7 cellular contexts compared by ENCODE assay signal in the genomic region with DNA sequence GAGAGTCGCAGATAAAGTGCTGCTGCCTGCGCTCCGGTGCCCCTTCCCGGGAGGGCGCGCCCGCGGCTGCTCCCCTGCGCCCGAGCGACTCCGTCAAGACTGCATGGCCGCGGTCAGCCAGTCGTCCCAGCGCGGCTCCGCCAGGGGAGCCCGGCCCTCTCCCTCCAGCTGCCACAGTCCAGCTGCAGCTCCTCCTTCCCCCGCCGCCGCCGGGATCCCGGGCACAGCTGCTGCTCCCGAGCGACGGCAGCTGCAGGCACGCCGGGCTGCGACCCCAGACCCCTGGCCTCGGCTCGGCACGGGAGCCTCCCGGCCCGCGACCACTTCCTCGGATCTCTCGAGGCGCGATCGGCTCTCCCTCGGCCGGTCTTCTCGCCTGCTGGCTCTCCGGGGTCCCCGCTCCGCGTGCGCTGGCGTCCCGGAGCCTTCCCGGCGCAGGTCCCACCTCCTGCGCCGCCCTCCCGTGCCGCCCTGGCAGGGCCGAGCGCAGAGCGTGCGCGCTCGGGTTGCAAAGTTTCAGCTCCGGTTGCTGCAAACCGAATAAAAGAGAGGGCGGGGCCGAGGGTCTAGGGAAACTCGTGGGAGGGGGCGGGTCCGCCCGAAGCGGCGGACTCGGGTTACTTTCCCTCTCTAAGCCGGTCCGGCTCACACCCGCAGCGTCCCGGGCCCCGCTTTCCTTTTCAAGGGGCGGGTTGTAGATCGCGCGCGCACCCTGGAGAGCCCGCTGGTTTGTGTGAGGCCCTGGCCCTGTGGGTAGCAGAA. TPM values are rescaled to one million over a fixed set of nuclear protein-coding genes. Genes with fewer than 3 reads are reported as not detected.
DNase-seq lines count a peak whose midpoint lies in the region; TF ChIP-seq lines count a peak whose summit lies in the region.

Gene CNKSR3 (minus strand): TSS at position 542 of the 762 bp plus-strand sequence. CDS start 571 bp downstream, outside the sequence.

- H3K27ac ChIP-seq in SJSA1 (peak within 1 kb of the TSS; percentile 57), skin epidermis (peak within 1 kb of the TSS; percentile 42 to 93 (median 83))

- no peaks in the 10 kb centered on the region for H3K27me3 Mint-ChIP-seq in chondrocyte (ENCODE audit: low read depth)

- no peaks in the 10 kb centered on the region for H3K36me3 ChIP-seq in H7 (replicated peaks; ENCODE audit: control insufficient read depth, insufficient read depth, low read length)
- no peaks in the 10 kb centered on the region for H3K36me3 ChIP-seq in Loucy (ENCODE audit: insufficient read depth, low read length)
- H3K36me3 ChIP-seq in SJSA1 = peaks cover 16% of the 10 kb centered on the region

- no peaks in the 10 kb centered on the region for H3K79me2 ChIP-seq in Loucy (ENCODE audit: insufficient read depth, low read length)

- TF ChIP-seq CTCF in GM12864 (IDR thresholded peaks at IDR 0.05; ENCODE audit: low read depth, low read length, missing control alignments) (no peak), Loucy (conservative IDR thresholded peaks at IDR 0.05; ENCODE audit: low read length) (no peak), chondrocyte (IDR thresholded peaks at IDR 0.05) (peak; percentile 25)

- peak within 1 kb of the TSS; percentile 98 for H3K27ac Mint-ChIP-seq in chondrocyte (ENCODE audit: unreplicated experiment)

- peaks cover 31% of the 10 kb centered on the region for H3K4me1 Mint-ChIP-seq in chondrocyte (ENCODE audit: low read depth)

- no peaks in the 10 kb centered on the region for H3K9me2 ChIP-seq in Loucy (replicated peaks; ENCODE audit: low read depth, low read length)

- H3K36me3 Mint-ChIP-seq in chondrocyte (ENCODE audit: low read depth) = peaks cover 2% of the 10 kb centered on the region

- H4K20me1 ChIP-seq in Loucy (ENCODE audit: insufficient read depth, low read length, poor library complexity, severe bottlenecking) = no peaks in the 10 kb centered on the region

- H3K9ac ChIP-seq in Loucy (ENCODE audit: low read depth, low read length, poor library complexity, severe bottlenecking) = peak within 1 kb of the TSS; percentile 44

- H3K4me3 ChIP-seq in GM12864 (ENCODE audit: low read depth, low read length) = peak within 1 kb of the TSS; percentile 34
- H3K4me3 ChIP-seq in H7 (ENCODE audit: insufficient read depth, low read depth, low read length) = peak within 1 kb of the TSS; percentile 79
- peak within 1 kb of the TSS; percentile 79 for H3K4me3 ChIP-seq in Loucy (ENCODE audit: low read length, poor library complexity, severe bottlenecking)
- H3K4me3 ChIP-seq in SJSA1 = peak within 1 kb of the TSS; percentile 88
- peak within 1 kb of the TSS; percentile 55 to 85 (median 72) for H3K4me3 ChIP-seq in skin epidermis

- H3K9me3 Mint-ChIP-seq in chondrocyte (ENCODE audit: low read depth) = no peaks in the 10 kb centered on the region

- H3K27me3 ChIP-seq in H7 (ENCODE audit: control insufficient read depth, insufficient read depth, low read length) = peaks cover 26% of the 10 kb centered on the region
- peaks cover 34% of the 10 kb centered on the region for H3K27me3 ChIP-seq in Loucy (ENCODE audit: insufficient read depth, low read length, poor library complexity, severe bottlenecking)
- H3K27me3 ChIP-seq in SJSA1 (replicated peaks) = no peaks in the 10 kb centered on the region

- H3K4me1 ChIP-seq in Loucy (ENCODE audit: insufficient read depth, low read length, poor library complexity, severe bottlenecking) (peaks cover 7% of the 10 kb centered on the region), SJSA1 (replicated peaks) (peaks cover 22% of the 10 kb centered on the region)

- DNase-seq in GM12864 (ENCODE audit: low read depth) (no peak), H7 (peak; percentile 95), SJSA1 (ENCODE audit: low read depth in 1 of 2, low spot score in 2 of 2) (peak; percentile 92 to 95), chondrocyte (ENCODE audit: low spot score) (peak; percentile 96), islet precursor cell (peak; percentile 97)

- H3F3A ChIP-seq in Loucy (ENCODE audit: low read depth) = no peaks in the 10 kb centered on the region

- H3K9me3 ChIP-seq in Loucy (ENCODE audit: insufficient read depth, low read depth, low read length) = no peaks in the 10 kb centered on the region
- H3K9me3 ChIP-seq in SJSA1 (replicated peaks) = no peaks in the 10 kb centered on the region

- peak within 1 kb of the TSS; percentile 93 for H2AFZ ChIP-seq in Loucy (ENCODE audit: low read length)

- peak within 1 kb of the TSS; percentile 91 for H3K4me3 Mint-ChIP-seq in chondrocyte (ENCODE audit: unreplicated experiment)

- H3K4me2 ChIP-seq in Loucy (ENCODE audit: low read depth, low read length, poor library complexity, severe bottlenecking) = peak within 1 kb of the TSS; percentile 75

RNA-seq across cellular contexts. Expression of gene CNKSR3, which starts in this region (rescaled TPM):
- 8.7 and 8.8 TPM in 2 replicates for total RNA-seq in H7 (2014; rRNA removed; shearing (Covaris generic))
- total RNA-seq in SJSA1 (2014; rRNA removed; shearing (Covaris generic)) = 11.4 and 14.7 TPM in 2 replicates
- total RNA-seq in chondrocyte = 11.5 to 14.2 TPM (median 12.8 TPM) in 3 replicates

Comparison
In these comparisons a context has a peak if more than half of its experiments do, and no peak if none do; other contexts are left out.
1. H3K4me3 ChIP-seq: peak in every context shown above with its lines; median percentile 88 in SJSA1; 79 in H7; 79 in Loucy; 72 in skin epidermis; 34 in GM12864.